In the genomic region with DNA sequence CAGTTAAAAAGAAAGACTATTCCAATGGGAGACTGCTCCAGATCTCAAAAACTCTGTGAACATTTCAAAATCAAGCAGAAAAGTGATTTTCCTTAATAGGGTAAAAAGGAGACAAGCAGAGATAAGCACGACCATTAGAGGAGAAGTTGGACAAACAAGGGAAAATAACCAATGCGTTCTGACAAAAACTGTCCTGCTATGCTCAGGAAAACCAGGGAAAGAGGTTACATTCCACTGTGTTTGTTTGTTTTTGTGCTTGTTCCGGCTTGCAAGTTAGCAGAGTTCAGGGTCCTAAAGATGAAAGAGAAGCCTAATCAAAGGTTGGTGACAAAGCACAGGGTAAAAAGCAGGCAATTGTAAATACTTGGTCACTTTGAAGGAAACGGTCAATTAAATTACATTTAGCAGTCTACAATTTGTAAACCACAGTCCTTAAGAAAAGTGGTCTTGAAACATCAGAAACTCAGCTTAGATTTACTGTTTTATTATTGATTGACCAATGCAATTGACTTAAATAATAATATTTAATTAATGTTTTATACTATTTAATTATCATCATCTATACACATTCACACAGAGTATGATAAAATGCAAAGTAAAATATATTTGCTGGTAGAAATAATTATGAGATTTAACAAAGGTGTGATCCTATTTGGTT, we compare ENCODE assay signal across 1 cellular context.
TF ChIP-seq lines count a peak whose summit lies in the region.

No MANE protein-coding gene starts in this region.

TF ChIP-seq in HepG2, 621 proteins besides CTCF, POLR2A, EP300 and RAD21 (continued from another document and continues in another):
- TF ChIP-seq HNF4G (IDR thresholded peaks at IDR 0.05; ENCODE audit: borderline replicate concordance, low read depth, low read length) = peak; percentile 81
- peak; percentile 56; the same call in 1 of the 2 replicates for TF ChIP-seq HNF4G (CRISPR knock-in tag; IDR thresholded peaks at IDR 0.05; ENCODE audit: borderline replicate concordance, low read depth)
- no peak for TF ChIP-seq TAF15 (IDR thresholded peaks at IDR 0.05; ENCODE audit: low read depth, low read length, poor library complexity, severe bottlenecking)
- TF ChIP-seq ZNF292 (CRISPR knock-in tag; IDR thresholded peaks at IDR 0.05; ENCODE audit: borderline replicate concordance, low read depth) = no peak
- TF ChIP-seq ZNF121 (CRISPR knock-in tag; IDR thresholded peaks at IDR 0.05) = no peak
- TF ChIP-seq, protein P1, sequence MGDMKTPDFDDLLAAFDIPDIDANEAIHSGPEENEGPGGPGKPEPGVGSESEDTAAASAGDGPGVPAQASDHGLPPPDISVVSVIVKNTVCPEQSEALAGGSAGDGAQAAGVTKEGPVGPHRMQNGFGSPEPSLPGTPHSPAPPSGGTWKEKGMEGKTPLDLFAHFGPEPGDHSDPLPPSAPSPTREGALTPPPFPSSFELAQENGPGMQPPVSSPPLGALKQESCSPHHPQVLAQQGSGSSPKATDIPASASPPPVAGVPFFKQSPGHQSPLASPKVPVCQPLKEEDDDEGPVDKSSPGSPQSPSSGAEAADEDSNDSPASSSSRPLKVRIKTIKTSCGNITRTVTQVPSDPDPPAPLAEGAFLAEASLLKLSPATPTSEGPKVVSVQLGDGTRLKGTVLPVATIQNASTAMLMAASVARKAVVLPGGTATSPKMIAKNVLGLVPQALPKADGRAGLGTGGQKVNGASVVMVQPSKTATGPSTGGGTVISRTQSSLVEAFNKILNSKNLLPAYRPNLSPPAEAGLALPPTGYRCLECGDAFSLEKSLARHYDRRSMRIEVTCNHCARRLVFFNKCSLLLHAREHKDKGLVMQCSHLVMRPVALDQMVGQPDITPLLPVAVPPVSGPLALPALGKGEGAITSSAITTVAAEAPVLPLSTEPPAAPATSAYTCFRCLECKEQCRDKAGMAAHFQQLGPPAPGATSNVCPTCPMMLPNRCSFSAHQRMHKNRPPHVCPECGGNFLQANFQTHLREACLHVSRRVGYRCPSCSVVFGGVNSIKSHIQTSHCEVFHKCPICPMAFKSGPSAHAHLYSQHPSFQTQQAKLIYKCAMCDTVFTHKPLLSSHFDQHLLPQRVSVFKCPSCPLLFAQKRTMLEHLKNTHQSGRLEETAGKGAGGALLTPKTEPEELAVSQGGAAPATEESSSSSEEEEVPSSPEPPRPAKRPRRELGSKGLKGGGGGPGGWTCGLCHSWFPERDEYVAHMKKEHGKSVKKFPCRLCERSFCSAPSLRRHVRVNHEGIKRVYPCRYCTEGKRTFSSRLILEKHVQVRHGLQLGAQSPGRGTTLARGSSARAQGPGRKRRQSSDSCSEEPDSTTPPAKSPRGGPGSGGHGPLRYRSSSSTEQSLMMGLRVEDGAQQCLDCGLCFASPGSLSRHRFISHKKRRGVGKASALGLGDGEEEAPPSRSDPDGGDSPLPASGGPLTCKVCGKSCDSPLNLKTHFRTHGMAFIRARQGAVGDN (CRISPR knock-in tag; IDR thresholded peaks at IDR 0.05) = no peak
- 0 out of 2 replicates have a peak, but pooled peaks have one; percentile 32 for TF ChIP-seq NKX3-1 (CRISPR knock-in tag; IDR thresholded peaks at IDR 0.05)
- TF ChIP-seq PHF5A (CRISPR knock-in tag; IDR thresholded peaks at IDR 0.05; ENCODE audit: low read depth, unreplicated experiment) = no peak
- TF ChIP-seq ZNF513 (CRISPR knock-in tag; conservative IDR thresholded peaks at IDR 0.05) = no peak
- TF ChIP-seq ZNF576 (CRISPR knock-in tag; IDR thresholded peaks at IDR 0.05) = no peak
- TF ChIP-seq GPN1 (CRISPR knock-in tag; IDR thresholded peaks at IDR 0.05; ENCODE audit: borderline replicate concordance) = no peak
- TF ChIP-seq, protein P2, sequence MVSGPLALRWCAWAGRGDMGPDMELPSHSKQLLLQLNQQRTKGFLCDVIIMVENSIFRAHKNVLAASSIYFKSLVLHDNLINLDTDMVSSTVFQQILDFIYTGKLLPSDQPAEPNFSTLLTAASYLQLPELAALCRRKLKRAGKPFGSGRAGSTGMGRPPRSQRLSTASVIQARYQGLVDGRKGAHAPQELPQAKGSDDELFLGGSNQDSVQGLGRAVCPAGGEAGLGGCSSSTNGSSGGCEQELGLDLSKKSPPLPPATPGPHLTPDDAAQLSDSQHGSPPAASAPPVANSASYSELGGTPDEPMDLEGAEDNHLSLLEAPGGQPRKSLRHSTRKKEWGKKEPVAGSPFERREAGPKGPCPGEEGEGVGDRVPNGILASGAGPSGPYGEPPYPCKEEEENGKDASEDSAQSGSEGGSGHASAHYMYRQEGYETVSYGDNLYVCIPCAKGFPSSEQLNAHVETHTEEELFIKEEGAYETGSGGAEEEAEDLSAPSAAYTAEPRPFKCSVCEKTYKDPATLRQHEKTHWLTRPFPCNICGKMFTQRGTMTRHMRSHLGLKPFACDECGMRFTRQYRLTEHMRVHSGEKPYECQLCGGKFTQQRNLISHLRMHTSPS (CRISPR knock-in tag; IDR thresholded peaks at IDR 0.05; ENCODE audit: low read depth) = no peak
- TF ChIP-seq KAT8 (CRISPR knock-in tag; IDR thresholded peaks at IDR 0.05) = no peak
- TF ChIP-seq PBX3 (CRISPR knock-in tag; IDR thresholded peaks at IDR 0.05; ENCODE audit: borderline replicate concordance) = no peak
- 0 out of 2 replicates have a peak, but pooled peaks have one; percentile 31 for TF ChIP-seq ZNF644 (CRISPR knock-in tag; IDR thresholded peaks at IDR 0.05; ENCODE audit: low read depth)
- TF ChIP-seq ZNF766 (CRISPR knock-in tag; IDR thresholded peaks at IDR 0.05; ENCODE audit: borderline replicate concordance) = no peak
- TF ChIP-seq SALL2 (CRISPR knock-in tag; IDR thresholded peaks at IDR 0.05) = no peak
- 0 out of 2 replicates have a peak, but pooled peaks have one; percentile 31 for TF ChIP-seq SIX4 (CRISPR knock-in tag; IDR thresholded peaks at IDR 0.05)
- 0 out of 2 replicates have a peak, but pooled peaks have one; percentile 27 for TF ChIP-seq ZNF543 (CRISPR knock-in tag; IDR thresholded peaks at IDR 0.05)
- TF ChIP-seq, protein P3, sequence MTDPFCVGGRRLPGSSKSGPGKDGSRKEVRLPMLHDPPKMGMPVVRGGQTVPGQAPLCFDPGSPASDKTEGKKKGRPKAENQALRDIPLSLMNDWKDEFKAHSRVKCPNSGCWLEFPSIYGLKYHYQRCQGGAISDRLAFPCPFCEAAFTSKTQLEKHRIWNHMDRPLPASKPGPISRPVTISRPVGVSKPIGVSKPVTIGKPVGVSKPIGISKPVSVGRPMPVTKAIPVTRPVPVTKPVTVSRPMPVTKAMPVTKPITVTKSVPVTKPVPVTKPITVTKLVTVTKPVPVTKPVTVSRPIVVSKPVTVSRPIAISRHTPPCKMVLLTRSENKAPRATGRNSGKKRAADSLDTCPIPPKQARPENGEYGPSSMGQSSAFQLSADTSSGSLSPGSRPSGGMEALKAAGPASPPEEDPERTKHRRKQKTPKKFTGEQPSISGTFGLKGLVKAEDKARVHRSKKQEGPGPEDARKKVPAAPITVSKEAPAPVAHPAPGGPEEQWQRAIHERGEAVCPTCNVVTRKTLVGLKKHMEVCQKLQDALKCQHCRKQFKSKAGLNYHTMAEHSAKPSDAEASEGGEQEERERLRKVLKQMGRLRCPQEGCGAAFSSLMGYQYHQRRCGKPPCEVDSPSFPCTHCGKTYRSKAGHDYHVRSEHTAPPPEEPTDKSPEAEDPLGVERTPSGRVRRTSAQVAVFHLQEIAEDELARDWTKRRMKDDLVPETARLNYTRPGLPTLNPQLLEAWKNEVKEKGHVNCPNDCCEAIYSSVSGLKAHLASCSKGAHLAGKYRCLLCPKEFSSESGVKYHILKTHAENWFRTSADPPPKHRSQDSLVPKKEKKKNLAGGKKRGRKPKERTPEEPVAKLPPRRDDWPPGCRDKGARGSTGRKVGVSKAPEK (CRISPR knock-in tag; IDR thresholded peaks at IDR 0.05; ENCODE audit: borderline replicate concordance) = no peak
- TF ChIP-seq, protein P4, sequence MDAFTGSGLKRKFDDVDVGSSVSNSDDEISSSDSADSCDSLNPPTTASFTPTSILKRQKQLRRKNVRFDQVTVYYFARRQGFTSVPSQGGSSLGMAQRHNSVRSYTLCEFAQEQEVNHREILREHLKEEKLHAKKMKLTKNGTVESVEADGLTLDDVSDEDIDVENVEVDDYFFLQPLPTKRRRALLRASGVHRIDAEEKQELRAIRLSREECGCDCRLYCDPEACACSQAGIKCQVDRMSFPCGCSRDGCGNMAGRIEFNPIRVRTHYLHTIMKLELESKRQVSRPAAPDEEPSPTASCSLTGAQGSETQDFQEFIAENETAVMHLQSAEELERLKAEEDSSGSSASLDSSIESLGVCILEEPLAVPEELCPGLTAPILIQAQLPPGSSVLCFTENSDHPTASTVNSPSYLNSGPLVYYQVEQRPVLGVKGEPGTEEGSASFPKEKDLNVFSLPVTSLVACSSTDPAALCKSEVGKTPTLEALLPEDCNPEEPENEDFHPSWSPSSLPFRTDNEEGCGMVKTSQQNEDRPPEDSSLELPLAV (CRISPR knock-in tag; conservative IDR thresholded peaks at IDR 0.05; ENCODE audit: low read depth) = no peak
- TF ChIP-seq ZKSCAN8 (CRISPR knock-in tag; IDR thresholded peaks at IDR 0.05; ENCODE audit: borderline replicate concordance) = peak; percentile 51; the same call in 1 of the 2 replicates
- TF ChIP-seq ZBED4 (CRISPR knock-in tag; IDR thresholded peaks at IDR 0.05; ENCODE audit: borderline replicate concordance) = no peak
- no peak for TF ChIP-seq ZFP1 (CRISPR knock-in tag; IDR thresholded peaks at IDR 0.05)
- TF ChIP-seq PPARG (CRISPR knock-in tag; conservative IDR thresholded peaks at IDR 0.05) = peak; percentile 63
- TF ChIP-seq BATF2 (CRISPR knock-in tag; IDR thresholded peaks at IDR 0.05) = no peak
- TF ChIP-seq AGO1 (IDR thresholded peaks at IDR 0.05; ENCODE audit: low read depth, low read length, poor library complexity, severe bottlenecking) = no peak
- TF ChIP-seq, protein P5, sequence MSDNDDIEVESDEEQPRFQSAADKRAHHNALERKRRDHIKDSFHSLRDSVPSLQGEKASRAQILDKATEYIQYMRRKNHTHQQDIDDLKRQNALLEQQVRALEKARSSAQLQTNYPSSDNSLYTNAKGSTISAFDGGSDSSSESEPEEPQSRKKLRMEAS (IDR thresholded peaks at IDR 0.05) = 0 out of 2 replicates have a peak, but pooled peaks have one; percentile 23
- 0 out of 2 replicates have a peak, but pooled peaks have one; percentile 25 for TF ChIP-seq NR2C2 (CRISPR knock-in tag; IDR thresholded peaks at IDR 0.05; ENCODE audit: borderline replicate concordance)
- no peak for TF ChIP-seq ZNF792 (CRISPR knock-in tag; IDR thresholded peaks at IDR 0.05)
- TF ChIP-seq ZZZ3 (CRISPR knock-in tag; IDR thresholded peaks at IDR 0.05; ENCODE audit: borderline replicate concordance) = no peak
- no peak for TF ChIP-seq FIP1L1 (IDR thresholded peaks at IDR 0.05; ENCODE audit: borderline replicate concordance, insufficient read depth, low read depth, low read length)
- peak; percentile 11; the same call in 1 of the 2 replicates for TF ChIP-seq ZNF652 (CRISPR knock-in tag; IDR thresholded peaks at IDR 0.05; ENCODE audit: borderline replicate concordance, low read depth)
- TF ChIP-seq, protein P6, sequence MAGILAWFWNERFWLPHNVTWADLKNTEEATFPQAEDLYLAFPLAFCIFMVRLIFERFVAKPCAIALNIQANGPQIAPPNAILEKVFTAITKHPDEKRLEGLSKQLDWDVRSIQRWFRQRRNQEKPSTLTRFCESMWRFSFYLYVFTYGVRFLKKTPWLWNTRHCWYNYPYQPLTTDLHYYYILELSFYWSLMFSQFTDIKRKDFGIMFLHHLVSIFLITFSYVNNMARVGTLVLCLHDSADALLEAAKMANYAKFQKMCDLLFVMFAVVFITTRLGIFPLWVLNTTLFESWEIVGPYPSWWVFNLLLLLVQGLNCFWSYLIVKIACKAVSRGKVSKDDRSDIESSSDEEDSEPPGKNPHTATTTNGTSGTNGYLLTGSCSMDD (CRISPR knock-in tag; IDR thresholded peaks at IDR 0.05) = no peak
